25 cellular contexts compared by ENCODE assay signal in the genomic region with DNA sequence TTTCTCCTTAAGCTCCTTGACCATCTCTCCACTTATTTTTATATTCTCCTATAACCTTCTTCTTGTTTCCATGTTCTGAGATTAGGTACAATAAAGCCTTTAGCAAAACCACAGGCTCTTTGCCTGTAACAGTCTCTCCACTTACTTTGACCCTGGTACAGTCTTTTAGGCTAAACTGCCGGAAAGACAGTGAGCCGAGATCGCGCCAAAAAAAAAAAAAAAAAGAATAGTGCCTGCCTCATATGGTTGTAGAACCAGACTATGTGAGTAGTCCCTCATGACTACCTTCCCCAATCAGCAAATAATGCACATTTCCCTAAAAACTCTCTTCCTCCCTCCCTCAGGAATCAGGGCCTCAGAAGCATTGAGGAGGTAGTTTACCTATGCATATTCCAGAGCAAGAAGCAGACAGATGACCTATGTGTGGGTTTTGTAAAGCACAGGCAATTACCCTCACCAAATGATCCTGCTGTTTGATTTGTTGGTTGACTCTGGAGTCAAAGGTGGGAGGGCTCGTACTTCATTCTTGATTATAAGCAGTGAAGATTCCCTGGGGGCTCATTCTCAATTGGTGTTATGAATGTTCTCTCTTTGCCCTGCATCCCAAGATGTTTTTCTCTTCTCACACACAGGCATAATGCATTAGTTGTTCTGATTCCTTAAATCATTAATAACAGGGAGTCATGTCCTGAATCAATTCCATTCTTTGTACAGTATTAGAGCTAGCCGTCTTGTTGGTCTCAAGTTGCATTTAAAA. TPM values are rescaled to one million over a fixed set of nuclear protein-coding genes. Genes with fewer than 3 reads are reported as not detected.
DNase-seq lines count a peak whose midpoint lies in the region; ATAC-seq, FAIRE-seq and TF ChIP-seq lines count a peak whose summit lies in the region.
"Had no signal": no experiment of that assay in that cellular context is flagged by ENCODE, and none has a peak within 500 bp of the region (broad histone marks: within the 10 kb centered on the region; RNA-seq: fewer than 3 reads in every experiment).

No MANE protein-coding gene starts in this region.

- DNase-seq in NCI-H1092 treated with DMSO at 0.1 percent for 48 hours (lab: John Stamatoyannopoulos, UW) (peak; percentile 9), NCI-H1092 (lab: John Stamatoyannopoulos, UW) (no peak), NCI-H146 (lab: John Stamatoyannopoulos, UW) (peak; percentile 84), K562 (ENCODE audit: extremely low read depth in 1 of 4, low spot score in 3 of 4) (no peak), progenitor cell of endocrine pancreas (ENCODE audit: low spot score, unreplicated experiment) (no peak), islet precursor cell (no peak), kidney (no peak)
- DNase-seq: 8988T; activated CD4-positive, alpha-beta T cell treated with anti-CD3 and anti-CD28 coated beads, Interleukin-2, amount 50 U/mL, for 1 hour; activated CD8-positive, alpha-beta memory T cell treated with anti-CD3 and anti-CD28 coated beads, Interleukin-2, amount 50 U/mL, for 4 hours; activated effector memory CD4-positive, alpha-beta T cell treated with Interleukin-2 at 50 U/mL for 16 hours; activated naive CD8-positive, alpha-beta T cell treated with anti-CD3 and anti-CD28 coated beads, Interleukin-2, amount 50 U/mL, for 24 hours; glutamatergic neuron; HFFc6; mucosa of descending colon; NCI-H2029; NCI-H774; SIG-M5; stimulated activated CD4-positive, alpha-beta T cell treated with anti-CD3 and anti-CD28 coated beads, Interleukin-4, amount 100 ng/mL, for 4 hours had no signal

- BruUV-seq in K562 (replicated peaks; lab: Mats Ljungman, UMichigan): no TSS peak

- peaks cover 0 to 5% of the 10 kb centered on the region in 2 experiments; a peak in 2 of 5 replicates for H3K4me1 ChIP-seq in K562 (replicated peaks in 1 of 2; ENCODE audit: control insufficient read depth in 2 of 2, insufficient read depth in 2 of 2, low read length in 2 of 2)
- H3K4me1 ChIP-seq in kidney (ENCODE audit: control insufficient read depth in 1 of 2, insufficient read depth in 1 of 2, low read depth in 1 of 2, low read length in 2 of 2): peaks cover 3 to 4% of the 10 kb centered on the region in 2 donors

- POLR2A ChIA-PET in K562 (lab: Yijun Ruan, JAX): no interaction called here

- H2AFZ ChIP-seq in K562 (ENCODE audit: low read depth, low read length): peak overlapping the region; percentile 57
- H2AFZ ChIP-seq: PC-9 had no signal

- H3K27ac ChIP-seq in K562 (ENCODE audit: extremely low read depth, low read depth, low read length) (no peak overlapping the region), kidney (ENCODE audit: low read depth in 2 of 2, low read length in 2 of 2) (no peak overlapping the region)
- H3K27ac ChIP-seq: neutrophil, PC-9, VCaP had no signal

- no peaks in the 10 kb centered on the region for H3K27me3 Mint-ChIP-seq in progenitor cell of endocrine pancreas
- H3K27me3 Mint-ChIP-seq: activated naive CD8-positive, alpha-beta T cell treated with anti-CD3 and anti-CD28 coated beads, Interleukin-2, amount 50 U/mL, for 24 hours had no signal

- CTCF ChIA-PET in K562 (lab: Yijun Ruan, JAX; ENCODE audit: low intra/inter-chr PET ratio): no interaction called here

- no peak for TF ChIP-seq EP300 in K562 (IDR thresholded peaks at IDR 0.05; ENCODE audit: low read length)

- WGBS in K562 (ENCODE audit: insufficient coverage, low coverage, missing lambda C conversion rate): 62% methylated on average over 4 of the region's 6 CpGs

- no peak overlapping the region for H3K4me3 ChIP-seq in K562
- H3K4me3 ChIP-seq in kidney (ENCODE audit: low read length in 2 of 2): no peak overlapping the region
- H3K4me3 ChIP-seq: mucosa of descending colon, PC-9 had no signal

- peak overlapping the region; percentile 70 for H3K27ac Mint-ChIP-seq in progenitor cell of endocrine pancreas
- H3K27ac Mint-ChIP-seq: activated naive CD8-positive, alpha-beta T cell treated with anti-CD3 and anti-CD28 coated beads, Interleukin-2, amount 50 U/mL, for 24 hours; HFFc6 had no signal

- no peak overlapping the region for H3K4me3 Mint-ChIP-seq in progenitor cell of endocrine pancreas (ENCODE audit: low read depth)
- H3K4me3 Mint-ChIP-seq: activated naive CD8-positive, alpha-beta T cell treated with anti-CD3 and anti-CD28 coated beads, Interleukin-2, amount 50 U/mL, for 24 hours; HFFc6 had no signal

- no peaks in the 10 kb centered on the region for H3K79me2 ChIP-seq in K562 (ENCODE audit: control insufficient read depth, insufficient read depth, low read length)

- intact Hi-C loops in K562 (cut with micrococcal nuclease) (no loop called here), kidney (cut with DNase I) (loop anchor here (10.0 kb wide), 1 partner anchor 140 kb away; no protein-coding TSS in a partner anchor)

- no peak for TF ChIP-seq POLR2A in K562 (conservative IDR thresholded peaks at IDR 0.05)

- no peak overlapping the region for H3K9ac ChIP-seq in K562 (ENCODE audit: insufficient read depth in 1 of 2, low read depth in 2 of 2, low read length in 2 of 2)
- H3K9ac ChIP-seq in kidney (ENCODE audit: low read length in 2 of 2): no peak overlapping the region

- no peaks in the 10 kb centered on the region for H3K9me3 ChIP-seq in K562 (replicated peaks; ENCODE audit: control insufficient read depth, insufficient read depth, low read depth, low read length)
- H3K9me3 ChIP-seq in kidney (ENCODE audit: control insufficient read depth in 1 of 2, low read length in 2 of 2): no peaks in the 10 kb centered on the region
- H3K9me3 ChIP-seq: mucosa of descending colon, neutrophil had no signal

- no peak for ATAC-seq in K562
- no peak for ATAC-seq in HG02571 (IDR thresholded peaks at IDR 0.05; ENCODE audit: unreplicated experiment)
- ATAC-seq: activated naive CD8-positive, alpha-beta T cell treated with anti-CD3 and anti-CD28 coated beads, Interleukin-2, amount 50 U/mL, for 24 hours; left lobe of liver; mucosa of descending colon had no signal

- H3K36me3 ChIP-seq in K562 (ENCODE audit: control insufficient read depth, insufficient read depth, low read length) (no peaks in the 10 kb centered on the region), kidney (ENCODE audit: control insufficient read depth in 1 of 2, insufficient read depth in 2 of 2, low read length in 2 of 2) (no peaks in the 10 kb centered on the region)
- H3K36me3 ChIP-seq: neutrophil had no signal

- no peaks in the 10 kb centered on the region for H3K9me3 Mint-ChIP-seq in progenitor cell of endocrine pancreas (ENCODE audit: low read depth)
- H3K9me3 Mint-ChIP-seq: activated naive CD8-positive, alpha-beta T cell treated with anti-CD3 and anti-CD28 coated beads, Interleukin-2, amount 50 U/mL, for 24 hours; HFFc6 had no signal

- in situ Hi-C loops in K562 (cut with MboI): loop anchor here (5.0 kb wide), 1 partner anchor 142 kb away; no protein-coding TSS in a partner anchor

- H3K4me2 ChIP-seq in K562 (ENCODE audit: insufficient read depth, low read length): no peak overlapping the region
- H3K4me2 ChIP-seq: PC-9 had no signal

- no peak for FAIRE-seq in K562 (lab: Jason Lieb, UNC)
- no peak for FAIRE-seq in kidney (lab: Jason Lieb, UNC)
- FAIRE-seq: colon had no signal

- no peak for TF ChIP-seq CTCF in K562 (IDR thresholded peaks at IDR 0.05 in 2 of 3, conservative IDR thresholded peaks at IDR 0.05 in 1 of 3; ENCODE audit: insufficient read depth in 2 of 3, low read depth in 1 of 3, low read length in 3 of 3)
- no peak for TF ChIP-seq CTCF in progenitor cell of endocrine pancreas (IDR thresholded peaks at IDR 0.05; ENCODE audit: unreplicated experiment)
- TF ChIP-seq CTCF in kidney (IDR thresholded peaks at IDR 0.05; ENCODE audit: borderline replicate concordance, extremely low read depth, insufficient read depth): no peak

- H3K27me3 ChIP-seq in K562 (ENCODE audit: control insufficient read depth in 2 of 2, insufficient read depth in 2 of 2, low read length in 2 of 2): no peaks in the 10 kb centered on the region
- H3K27me3 ChIP-seq: neutrophil had no signal

- no peaks in the 10 kb centered on the region for H3K9me1 ChIP-seq in K562 (ENCODE audit: control insufficient read depth, insufficient read depth, low read length)

- peaks cover 17% of the 10 kb centered on the region for H3K4me1 Mint-ChIP-seq in progenitor cell of endocrine pancreas (ENCODE audit: low read depth)

- no peak for TF ChIP-seq RAD21 in K562 (CRISPR knock-in tag; conservative IDR thresholded peaks at IDR 0.05 in 1 of 2, IDR thresholded peaks at IDR 0.05 in 1 of 2)

- H4K20me1 ChIP-seq in K562 (replicated peaks; ENCODE audit: control insufficient read depth, insufficient read depth, low read length): no peaks in the 10 kb centered on the region

- no peaks in the 10 kb centered on the region for H3K36me3 Mint-ChIP-seq in progenitor cell of endocrine pancreas (ENCODE audit: insufficient read depth)

RNA-seq across cellular contexts. Expression of a gene that starts 8.9 kb away (rescaled TPM):
- total RNA-seq in K562 (2011; cell fraction: chromatin; rRNA removed; ENCODE audit: low replicate concordance): 89.8 and 104 TPM in 2 replicates
- 98.7 and 106 TPM in 2 replicates for total RNA-seq in K562 (2011; cell fraction: nucleolus; rRNA removed)
- 131 and 159 TPM in 2 replicates for total RNA-seq in K562 (2011; cell fraction: nucleoplasm; rRNA removed)
- 478 and 508 TPM in 2 replicates for total RNA-seq in K562 (2014; rRNA removed)
- total RNA-seq in K562 (2014; rRNA removed; fragmentation: Illumina TruSeq; extraction: Trizol): 502 and 525 TPM in 2 replicates
- total RNA-seq in K562 (2015; rRNA removed; fragmentation: Illumina TruSeq; extraction: Trizol): 436 and 449 TPM in 2 replicates
- 479 and 509 TPM in 2 replicates for total RNA-seq in K562 (2021)
- polyA plus RNA-seq in K562 (2011; rRNA removed): 571 and 796 TPM in 2 replicates
- 606 and 672 TPM in 2 replicates for polyA plus RNA-seq in K562 (2011; cell fraction: cytosol; rRNA removed)
- 154 and 260 TPM in 2 replicates for polyA plus RNA-seq in K562 (2011; cell fraction: nucleus; rRNA removed)
- 169 and 564 TPM in 2 replicates for polyA plus RNA-seq in K562 (2012)
- 598 and 604 TPM in 2 replicates for polyA plus RNA-seq in K562 (2014; fragmentation: Illumina TruSeq; extraction: Trizol)
- 1,000 to 10,000 TPM; 1,450 to 1,588 TPM for polyA plus RNA-seq in K562 (2014; fragmentation: Nextera tagmentation; extraction: Ambion mirVana)
- 670 and 766 TPM in 2 replicates for polyA plus RNA-seq in K562 (2014; rRNA removed)
- polyA minus RNA-seq in K562 (2011; rRNA and poly(A)+ RNA removed): 333 and 372 TPM in 2 replicates
- polyA minus RNA-seq in K562 (2011; cell fraction: cytosol; rRNA and poly(A)+ RNA removed): 67.9 and 75.3 TPM in 2 replicates
- polyA minus RNA-seq in K562 (2011; cell fraction: nucleus; rRNA and poly(A)+ RNA removed): 30.3 and 41.3 TPM in 2 replicates
- 96.5 and 106 TPM in 2 replicates for total RNA-seq in progenitor cell of endocrine pancreas
- 55.9 TPM for total RNA-seq in kidney
- 112 TPM for polyA plus RNA-seq in kidney (ENCODE audit: insufficient read depth, low read depth, low replicate concordance)

RNA-seq across cellular contexts. Expression of a gene that starts 21.8 kb away (rescaled TPM):
- 64.0 and 91.2 TPM in 2 replicates for total RNA-seq in K562 (2011; cell fraction: chromatin; rRNA removed; ENCODE audit: low replicate concordance)
- total RNA-seq in K562 (2011; cell fraction: nucleolus; rRNA removed): 177 and 196 TPM in 2 replicates
- 176 and 374 TPM in 2 replicates for total RNA-seq in K562 (2011; cell fraction: nucleoplasm; rRNA removed)
- 1,010 and 1,072 TPM in 2 replicates for total RNA-seq in K562 (2014; rRNA removed)
- 763 and 827 TPM in 2 replicates for total RNA-seq in K562 (2014; rRNA removed; fragmentation: Illumina TruSeq; extraction: Trizol)
- 783 and 790 TPM in 2 replicates for total RNA-seq in K562 (2015; rRNA removed; fragmentation: Illumina TruSeq; extraction: Trizol)
- 1,055 and 1,182 TPM in 2 replicates for total RNA-seq in K562 (2021)
- 1,026 and 1,088 TPM in 2 replicates for polyA plus RNA-seq in K562 (2011; rRNA removed)
- polyA plus RNA-seq in K562 (2011; cell fraction: cytosol; rRNA removed): 921 and 948 TPM in 2 replicates
- 355 and 443 TPM in 2 replicates for polyA plus RNA-seq in K562 (2011; cell fraction: nucleus; rRNA removed)
- 987 and 1,336 TPM in 2 replicates for polyA plus RNA-seq in K562 (2012)
- 723 and 886 TPM in 2 replicates for polyA plus RNA-seq in K562 (2014; fragmentation: Illumina TruSeq; extraction: Trizol)
- 100 to 1,000 TPM; 684 to 924 TPM for polyA plus RNA-seq in K562 (2014; fragmentation: Nextera tagmentation; extraction: Ambion mirVana)
- polyA plus RNA-seq in K562 (2014; rRNA removed): 1,202 and 1,445 TPM in 2 replicates
- 346 and 369 TPM in 2 replicates for polyA minus RNA-seq in K562 (2011; rRNA and poly(A)+ RNA removed)
- polyA minus RNA-seq in K562 (2011; cell fraction: cytosol; rRNA and poly(A)+ RNA removed): 154 and 166 TPM in 2 replicates
- 61.1 and 93.0 TPM in 2 replicates for polyA minus RNA-seq in K562 (2011; cell fraction: nucleus; rRNA and poly(A)+ RNA removed)
- total RNA-seq in progenitor cell of endocrine pancreas: 318 and 358 TPM in 2 replicates
- 412 TPM for total RNA-seq in kidney
- polyA plus RNA-seq in kidney (ENCODE audit: insufficient read depth, low read depth, low replicate concordance): 736 TPM

RNA-seq across cellular contexts. Expression of a gene that starts 23.8 kb away (rescaled TPM):
- 145 and 406 TPM in 2 replicates for total RNA-seq in K562 (2011; cell fraction: chromatin; rRNA removed; ENCODE audit: low replicate concordance)
- 54.2 and 98.0 TPM in 2 replicates for total RNA-seq in K562 (2011; cell fraction: nucleolus; rRNA removed)
- total RNA-seq in K562 (2011; cell fraction: nucleoplasm; rRNA removed): 135 and 220 TPM in 2 replicates
- total RNA-seq in K562 (2014; rRNA removed) (41.8 and 53.8 TPM in 2 replicates), K562 (2014; rRNA removed; fragmentation: Illumina TruSeq; extraction: Trizol) (87.8 and 101 TPM in 2 replicates), K562 (2015; rRNA removed; fragmentation: Illumina TruSeq; extraction: Trizol) (79.7 and 99.2 TPM in 2 replicates), K562 (2021) (61.5 and 65.1 TPM in 2 replicates), progenitor cell of endocrine pancreas (55.4 and 59.8 TPM in 2 replicates), kidney (93.3 TPM)
- polyA plus RNA-seq in K562 (2011; rRNA removed) (62.1 and 65.8 TPM in 2 replicates), K562 (2014; fragmentation: Illumina TruSeq; extraction: Trizol) (58.2 and 59.8 TPM in 2 replicates), K562 (2014; fragmentation: Nextera tagmentation; extraction: Ambion mirVana) (10 to 100 TPM; 12.2 to 15.2 TPM), K562 (2014; rRNA removed) (34.8 and 42.7 TPM in 2 replicates), kidney (ENCODE audit: insufficient read depth, low read depth, low replicate concordance) (15.4 TPM)
- polyA plus RNA-seq in K562 (2011; cell fraction: cytosol; rRNA removed): 12.8 and 27.7 TPM in 2 replicates
- polyA plus RNA-seq in K562 (2011; cell fraction: nucleus; rRNA removed): 98.3 and 139 TPM in 2 replicates
- 54.2 and 56.4 TPM in 2 replicates for polyA plus RNA-seq in K562 (2012)
- 152 and 201 TPM in 2 replicates for polyA minus RNA-seq in K562 (2011; rRNA and poly(A)+ RNA removed)
- 40.0 and 51.0 TPM in 2 replicates for polyA minus RNA-seq in K562 (2011; cell fraction: cytosol; rRNA and poly(A)+ RNA removed)
- polyA minus RNA-seq in K562 (2011; cell fraction: nucleus; rRNA and poly(A)+ RNA removed): 66.4 and 137 TPM in 2 replicates

Comparison
In these comparisons a context has a peak if more than half of its experiments do, and no peak if none do; other contexts are left out.
1. DNase-seq: peak in NCI-H1092 treated with DMSO at 0.1 percent for 48 hours (single experiment) and NCI-H146 (single experiment); none in NCI-H1092 (single experiment), K562 (0 of 4), progenitor cell of endocrine pancreas (single experiment), islet precursor cell (single experiment) and kidney (single experiment).